In the genomic region with DNA sequence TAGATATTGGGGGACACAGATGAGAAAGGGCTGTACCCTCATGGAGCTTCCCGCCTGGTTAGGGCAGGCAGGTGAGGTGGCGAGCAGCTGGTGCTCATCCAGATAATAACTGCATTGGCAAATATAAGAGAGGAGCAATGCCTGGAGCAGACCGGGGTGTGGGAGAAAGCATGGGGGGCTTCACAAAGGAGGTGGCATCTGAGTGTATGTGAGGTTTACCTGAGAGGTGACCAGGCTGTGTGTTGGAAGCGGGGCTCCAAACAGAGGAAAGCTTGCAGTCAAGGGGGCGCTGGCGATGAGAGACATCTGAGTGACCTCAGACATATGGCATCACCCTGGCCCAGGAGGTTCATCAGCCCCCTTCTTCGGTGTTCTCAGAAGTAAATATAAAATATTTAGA, we compare ENCODE assay signal across 38 cellular contexts.
"Had no signal": no experiment of that assay in that cellular context is flagged by ENCODE, and none has a peak within 500 bp of the region (broad histone marks: within the 10 kb centered on the region; RNA-seq: fewer than 3 reads in every experiment).

No MANE protein-coding gene starts in this region.

- H3K4me1 Mint-ChIP-seq: activated CD4-positive, alpha-beta memory T cell treated with anti-CD3 and anti-CD28 coated beads, Interleukin-2, amount 10 ng/mL, durations not matched to agents 7 days and 5 days; activated naive CD4-positive, alpha-beta T cell treated with anti-CD3 and anti-CD28 coated beads, Interleukin-2, amount 50 U/mL, for 24 hours; activated naive CD8-positive, alpha-beta T cell treated with anti-CD3 and anti-CD28 coated beads, Interleukin-2, amount 10 ng/mL, durations not matched to agents 7 days and 5 days; central memory CD8-positive, alpha-beta T cell; T-cell had no signal

- H3K9me3 ChIP-seq: ascending aorta, MG63, Peyer's patch had no signal

- H3K36me3 Mint-ChIP-seq: activated CD8-positive, alpha-beta memory T cell treated with anti-CD3 and anti-CD28 coated beads, Interleukin-2, amount 10 ng/mL, durations not matched to agents 7 days and 5 days; activated naive CD4-positive, alpha-beta T cell treated with anti-CD3 and anti-CD28 coated beads, Interleukin-2, amount 50 U/mL, for 24 hours; activated naive CD8-positive, alpha-beta T cell treated with anti-CD3 and anti-CD28 coated beads, Interleukin-2, amount 10 ng/mL, durations not matched to agents 7 days and 5 days; T-cell had no signal

- H3K27ac Mint-ChIP-seq: activated CD4-positive, alpha-beta memory T cell treated with anti-CD3 and anti-CD28 coated beads, Interleukin-2, amount 10 ng/mL, durations not matched to agents 7 days and 5 days; activated CD8-positive, alpha-beta memory T cell treated with anti-CD3 and anti-CD28 coated beads, Interleukin-2, amount 10 ng/mL, durations not matched to agents 7 days and 5 days; activated naive CD4-positive, alpha-beta T cell treated with anti-CD3 and anti-CD28 coated beads, Interleukin-2, amount 50 U/mL, for 24 hours; activated naive CD8-positive, alpha-beta T cell treated with anti-CD3 and anti-CD28 coated beads, Interleukin-2, amount 10 ng/mL, durations not matched to agents 7 days and 5 days; T-cell had no signal

- H3K27me3 ChIP-seq: ascending aorta, Peyer's patch had no signal

- H3K4me1 ChIP-seq: ascending aorta, Peyer's patch had no signal

- H3K27ac ChIP-seq: ascending aorta, cardiac muscle cell, Peyer's patch, WERI-Rb-1 had no signal

- H3K36me3 ChIP-seq: ascending aorta, cardiac muscle cell, MG63, Peyer's patch, WERI-Rb-1 had no signal

- DNase-seq: activated CD4-positive, alpha-beta memory T cell treated with anti-CD3 and anti-CD28 coated beads, Interleukin-2, amount 10 ng/mL, durations not matched to agents 7 days and 5 days; activated CD4-positive, alpha-beta T cell treated with anti-CD3 and anti-CD28 coated beads for 1 hour; activated CD4-positive, alpha-beta T cell treated with anti-CD3 and anti-CD28 coated beads for 48 hours; activated CD4-positive, CD25-positive, alpha-beta regulatory T cell; activated CD8-positive, alpha-beta memory T cell treated with anti-CD3 and anti-CD28 coated beads for 24 hours; activated CD8-positive, alpha-beta memory T cell treated with anti-CD3 and anti-CD28 coated beads, Interleukin-2, amount 10 ng/mL, durations not matched to agents 7 days and 5 days; activated CD8-positive, alpha-beta memory T cell treated with anti-CD3 and anti-CD28 coated beads, Interleukin-2, amount 50 U/mL, for 48 hours; activated gamma-delta T cell; activated naive CD4-positive, alpha-beta T cell treated with Interleukin-2 at 50 U/mL for 16 hours; activated naive CD8-positive, alpha-beta T cell treated with anti-CD3 and anti-CD28 coated beads, Interleukin-2, amount 10 ng/mL, durations not matched to agents 7 days and 5 days; activated T-cell treated with anti-CD3 and anti-CD28 coated beads, Interleukin-2, amount 50 U/mL, for 48 hours; amygdala; Kasumi-1; MG63; NCI-H1048; NCI-H1436 treated with DMSO at 0.1 percent for 48 hours; NCI-H1694 treated with DMSO at 0.1 percent for 48 hours; NCI-H2029; NCI-H2107; NCI-H2171; NCI-H510A; NCI-H526; NCI-H748 treated with DMSO at 0.1 percent for 48 hours; NK-92 treated with Interleukin-12 subunit alpha and Interleukin-12 subunit beta, amount 100 ng/mL, for 24 hours; PC-3; Peyer's patch; RPMI8226; SIG-M5; T-cell; T-helper 2 cell; T-helper 9 cell; WERI-Rb-1 had no signal

- ATAC-seq: activated CD8-positive, alpha-beta memory T cell treated with anti-CD3 and anti-CD28 coated beads, Interleukin-2, amount 10 ng/mL, durations not matched to agents 7 days and 5 days; PC-3; Right ventricle myocardium inferior; SK-N-SH treated with all-trans-retinoic acid at 6 μM for 48 hours; T-cell had no signal

- H3K4me3 ChIP-seq: ascending aorta, cardiac muscle cell, MG63, Peyer's patch had no signal

- H3K4me3 Mint-ChIP-seq: activated CD4-positive, alpha-beta memory T cell treated with anti-CD3 and anti-CD28 coated beads, Interleukin-2, amount 10 ng/mL, durations not matched to agents 7 days and 5 days; activated CD8-positive, alpha-beta memory T cell treated with anti-CD3 and anti-CD28 coated beads, Interleukin-2, amount 10 ng/mL, durations not matched to agents 7 days and 5 days; activated naive CD4-positive, alpha-beta T cell treated with anti-CD3 and anti-CD28 coated beads, Interleukin-2, amount 50 U/mL, for 24 hours; activated naive CD8-positive, alpha-beta T cell treated with anti-CD3 and anti-CD28 coated beads, Interleukin-2, amount 10 ng/mL, durations not matched to agents 7 days and 5 days; central memory CD8-positive, alpha-beta T cell; T-cell had no signal
